ENCODE assay signal across 7 cellular contexts in genomic region chr18:49021433-49022129, GRCh38.
DNase-seq lines count a peak whose midpoint lies in the region; ATAC-seq and TF ChIP-seq lines count a peak whose summit lies in the region.

No MANE protein-coding gene starts in this region.

- POLR2A ChIA-PET in activated CD8-positive, alpha-beta T cell treated with anti-CD3 and anti-CD28 coated beads for 36 hours (lab: Charles Lee) = no interaction called here

- H3K36me3 ChIP-seq in rectal smooth muscle tissue (ENCODE audit: control insufficient read depth, insufficient read depth, low read length) = no peaks in the 10 kb centered on the region

- TF ChIP-seq CTCF in GM12875 (IDR thresholded peaks at IDR 0.05; ENCODE audit: borderline replicate concordance, insufficient read depth, low read depth, low read length) (peak; percentile 77), LNCAP (IDR thresholded peaks at IDR 0.05) (peak; percentile 66), fibroblast of villous mesenchyme (IDR thresholded peaks at IDR 0.05; ENCODE audit: insufficient read depth, low read depth, low read length) (peak; percentile 61)
- TF ChIP-seq CTCF in activated CD8-positive, alpha-beta T cell treated with anti-CD3 and anti-CD28 coated beads for 36 hours (IDR thresholded peaks at IDR 0.05) = peak; percentile 68

- intact Hi-C loops in activated CD8-positive, alpha-beta T cell treated with anti-CD3 and anti-CD28 coated beads for 36 hours (cut with micrococcal nuclease) = loop anchor here (10.0 kb wide), 1 partner anchor 153 kb away; no protein-coding TSS in a partner anchor

- no peak overlapping the region for H3K9ac ChIP-seq in rectal smooth muscle tissue (ENCODE audit: low read length)

- H3K4me1 Mint-ChIP-seq in activated CD8-positive, alpha-beta T cell treated with anti-CD3 and anti-CD28 coated beads for 36 hours (ENCODE audit: low read depth) = peaks cover 2% of the 10 kb centered on the region

- no peaks in the 10 kb centered on the region for H3K27me3 ChIP-seq in rectal smooth muscle tissue (ENCODE audit: control insufficient read depth, insufficient read depth, low read length)

- peak; percentile 89 for ATAC-seq in activated CD8-positive, alpha-beta T cell treated with anti-CD3 and anti-CD28 coated beads for 36 hours
- no peak for ATAC-seq in GM21717 (IDR thresholded peaks at IDR 0.05; ENCODE audit: unreplicated experiment)

- peaks cover 3% of the 10 kb centered on the region for H3K4me1 ChIP-seq in rectal smooth muscle tissue (ENCODE audit: control insufficient read depth, insufficient read depth, low read length)

- no peak overlapping the region for H3K27ac ChIP-seq in rectal smooth muscle tissue (ENCODE audit: low read depth, low read length)

- H3K27me3 Mint-ChIP-seq in activated CD8-positive, alpha-beta T cell treated with anti-CD3 and anti-CD28 coated beads for 36 hours = no peaks in the 10 kb centered on the region

- peak; percentile 78 for DNase-seq in activated CD8-positive, alpha-beta T cell treated with anti-CD3 and anti-CD28 coated beads for 36 hours
- peak; percentile 40 for DNase-seq in fibroblast of villous mesenchyme (ENCODE audit: low read depth)
- DNase-seq in SW 1271 (lab: John Stamatoyannopoulos, UW) = no peak

- H3K9me3 Mint-ChIP-seq in activated CD8-positive, alpha-beta T cell treated with anti-CD3 and anti-CD28 coated beads for 36 hours = no peaks in the 10 kb centered on the region

- no peaks in the 10 kb centered on the region for H3K36me3 Mint-ChIP-seq in activated CD8-positive, alpha-beta T cell treated with anti-CD3 and anti-CD28 coated beads for 36 hours (ENCODE audit: low read depth)

- no peak overlapping the region for H3K27ac Mint-ChIP-seq in activated CD8-positive, alpha-beta T cell treated with anti-CD3 and anti-CD28 coated beads for 36 hours

- CTCF ChIA-PET in activated CD8-positive, alpha-beta T cell treated with anti-CD3 and anti-CD28 coated beads for 36 hours (lab: Charles Lee) = interaction anchor here (0.6 to 1.4 kb wide), 4 partner anchors 20 to 159 kb away, joined by 3 to 4 read pairs (median 3); no protein-coding TSS in a partner anchor

- H3K4me3 ChIP-seq in GM12875 (ENCODE audit: low read depth, low read length) (no peak overlapping the region), fibroblast of villous mesenchyme (ENCODE audit: low read depth, low read length) (no peak overlapping the region), rectal smooth muscle tissue (ENCODE audit: low read length) (peak overlapping the region; percentile 44)

- H3K4me3 Mint-ChIP-seq in activated CD8-positive, alpha-beta T cell treated with anti-CD3 and anti-CD28 coated beads for 36 hours = no peak overlapping the region

Comparison
In these comparisons a context has a peak if more than half of its experiments do, and no peak if none do; other contexts are left out.
1. DNase-seq: peak in activated CD8-positive, alpha-beta T cell treated with anti-CD3 and anti-CD28 coated beads for 36 hours (single experiment) and fibroblast of villous mesenchyme (single experiment); none in SW 1271 (0 of 2).
2. Peak in every context shown above with its lines, with median percentiles within 50 percentile points of each other: CTCF ChIP-seq.